Comparison of ENCODE assay signal across 20 cellular contexts in the genomic region with DNA sequence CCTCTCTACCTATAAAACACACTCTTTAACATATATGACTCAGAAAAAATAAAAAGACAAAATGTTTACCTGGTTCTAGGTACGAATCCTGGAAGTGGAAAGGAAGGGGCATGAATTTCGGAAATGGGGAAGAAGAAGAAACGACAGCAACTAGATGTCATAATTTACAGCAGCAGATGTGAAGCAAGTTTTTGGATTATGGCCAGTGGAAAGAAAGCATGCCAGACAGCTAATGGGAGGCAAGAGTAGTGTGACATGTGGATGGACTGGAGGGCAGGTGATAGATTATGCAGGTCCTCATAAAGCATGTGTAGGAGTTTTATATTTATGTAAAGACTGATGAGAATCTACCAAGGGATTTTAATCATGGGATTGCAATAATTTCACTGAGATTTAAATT.
"Had no signal": no experiment of that assay in that cellular context is flagged by ENCODE, and none has a peak within 500 bp of the region (broad histone marks: within the 10 kb centered on the region; RNA-seq: fewer than 3 reads in every experiment).

No MANE protein-coding gene starts in this region.

- H3K4me3 ChIP-seq: gastroesophageal sphincter, ovary, thoracic aorta had no signal

- H3K36me3 ChIP-seq: gastroesophageal sphincter, ovary, thoracic aorta had no signal

- H3K27me3 ChIP-seq: gastroesophageal sphincter, ovary had no signal

- DNase-seq: activated CD4-positive, alpha-beta T cell treated with anti-CD3 and anti-CD28 coated beads for 4 hours; activated CD4-positive, alpha-beta T cell treated with anti-CD3 and anti-CD28 coated beads, Interleukin-2, amount 50 U/mL, for 48 hours; activated CD8-positive, alpha-beta memory T cell treated with anti-CD3 and anti-CD28 coated beads for 24 hours; activated effector memory CD4-positive, alpha-beta T cell treated with Interleukin-2 at 50 U/mL for 16 hours; activated naive CD4-positive, alpha-beta T cell treated with Interleukin-2 at 50 U/mL for 16 hours; anterior cingulate cortex; effector CD8-positive, alpha-beta T cell; erythroblast; hippocampal formation; immature natural killer cell; kidney; left colon; naive thymus-derived CD4-positive, alpha-beta T cell; ovary; small intestine; stimulated activated CD4-positive, alpha-beta T cell treated with anti-CD3 and anti-CD28 coated beads, Interleukin-4, amount 100 ng/mL, for 24 hours; trophoblast cell had no signal

- H3K27ac ChIP-seq: gastroesophageal sphincter, ovary, thoracic aorta, VCaP had no signal
